ENCODE assay signal across 19 cellular contexts in the genomic region with DNA sequence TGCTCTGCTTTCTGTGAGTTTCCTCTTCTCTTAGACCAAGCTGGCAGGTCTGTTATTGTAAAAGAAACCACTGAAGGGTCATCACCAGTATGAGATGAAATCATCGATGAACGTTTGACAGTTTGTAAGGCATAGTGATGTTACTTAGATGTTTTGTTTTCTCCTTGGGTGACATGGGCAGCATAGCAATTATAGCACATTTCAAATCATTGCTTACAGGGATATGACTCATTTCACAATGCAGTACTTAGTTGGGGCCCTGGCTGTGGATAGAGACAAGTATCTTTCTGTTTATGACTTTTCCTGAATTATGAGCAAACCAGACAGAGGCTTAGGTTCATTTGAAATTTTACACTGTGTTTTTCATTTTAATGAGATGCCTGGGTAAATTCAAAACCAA.
DNase-seq lines count a peak whose midpoint lies in the region; ATAC-seq and TF ChIP-seq lines count a peak whose summit lies in the region.
"Had no signal": no experiment of that assay in that cellular context is flagged by ENCODE, and none has a peak within 500 bp of the region (broad histone marks: within the 10 kb centered on the region; RNA-seq: fewer than 3 reads in every experiment).

No MANE protein-coding gene starts in this region.

- H3K36me3 Mint-ChIP-seq in MCF 10A (ENCODE audit: insufficient read depth, unreplicated experiment) = no peaks in the 10 kb centered on the region
- no peaks in the 10 kb centered on the region for H3K36me3 Mint-ChIP-seq in activated naive CD4-positive, alpha-beta T cell treated with anti-CD3 and anti-CD28 coated beads, Interleukin-2, amount 50 U/mL, for 72 hours
- H3K36me3 Mint-ChIP-seq: CD4-positive, CD25-positive, alpha-beta regulatory T cell had no signal

- H3K4me3 Mint-ChIP-seq in MCF 10A (ENCODE audit: unreplicated experiment) = no peak overlapping the region
- H3K4me3 Mint-ChIP-seq: CD4-positive, CD25-positive, alpha-beta regulatory T cell; HFFc6; IgD-negative memory B cell had no signal

- TF ChIP-seq CTCF in mammary epithelial cell (conservative IDR thresholded peaks at IDR 0.05 in 1 of 2, IDR thresholded peaks at IDR 0.05 in 1 of 2; ENCODE audit: extremely low read depth in 1 of 2, insufficient read depth in 1 of 2, low read depth in 1 of 2, low read length in 2 of 2) (no peak), MCF 10A (IDR thresholded peaks at IDR 0.05; ENCODE audit: unreplicated experiment) (no peak), epithelial cell of esophagus (IDR thresholded peaks at IDR 0.05; ENCODE audit: insufficient read depth, low read depth, low read length, missing control alignments) (no peak), gastrocnemius medialis (IDR thresholded peaks at IDR 0.05 in 4 of 5, conservative IDR thresholded peaks at IDR 0.05 in 1 of 5) (no peak)

- H3K36me3 ChIP-seq in mammary epithelial cell (ENCODE audit: insufficient read depth, low read length) (no peaks in the 10 kb centered on the region), gastrocnemius medialis (no peaks in the 10 kb centered on the region)

- dilution Hi-C loops in mammary epithelial cell (cut with HindIII; ENCODE audit: low sequenced_read_pairs) = no loop called here

- H2AFZ ChIP-seq in mammary epithelial cell (ENCODE audit: low read depth, low read length) = no peak overlapping the region

- WGBS in mammary epithelial cell (ENCODE audit: low coverage, missing lambda C conversion rate) = 17% methylated on average over 2 of the region's 2 CpGs

- H3K79me2 ChIP-seq in mammary epithelial cell (ENCODE audit: insufficient read depth, low read length) = no peaks in the 10 kb centered on the region

- POLR2A ChIA-PET in MCF 10A (lab: Yijun Ruan, JAX) = no interaction called here

- no peaks in the 10 kb centered on the region for H3K4me1 Mint-ChIP-seq in MCF 10A (ENCODE audit: insufficient read depth, unreplicated experiment)
- H3K4me1 Mint-ChIP-seq: CD4-positive, CD25-positive, alpha-beta regulatory T cell; IgD-negative memory B cell had no signal

- H3K27me3 Mint-ChIP-seq in MCF 10A (ENCODE audit: insufficient read depth, unreplicated experiment) = no peaks in the 10 kb centered on the region
- H3K27me3 Mint-ChIP-seq: CD4-positive, CD25-positive, alpha-beta regulatory T cell; IgD-negative memory B cell had no signal

- CTCF ChIA-PET in mammary epithelial cell (lab: Charles Lee; ENCODE audit: low non-redundant PET) (no interaction called here), MCF 10A (lab: Yijun Ruan, JAX) (interaction anchor here (1.0 kb wide), 1 partner anchor 17 kb away, joined by 3 read pairs; no protein-coding TSS in a partner anchor)

- no peak overlapping the region for H3K9ac ChIP-seq in mammary epithelial cell (ENCODE audit: insufficient read depth, low read length)
- H3K9ac ChIP-seq: SK-N-SH had no signal

- TF ChIP-seq POLR2A in gastrocnemius medialis (IDR thresholded peaks at IDR 0.05) = no peak

- intact Hi-C loops in mammary epithelial cell (cut with micrococcal nuclease) (no loop called here), MCF 10A (cut with micrococcal nuclease) (no loop called here), gastrocnemius medialis (cut with DNase I; ENCODE audit: low total_unique reads) (no loop called here)

- no peak for ATAC-seq in activated naive CD4-positive, alpha-beta T cell treated with anti-CD3 and anti-CD28 coated beads, Interleukin-2, amount 50 U/mL, for 72 hours
- ATAC-seq in gastrocnemius medialis = no peak

- no peaks in the 10 kb centered on the region for H3K9me3 ChIP-seq in mammary epithelial cell (replicated peaks; ENCODE audit: insufficient read depth, low read length)
- no peaks in the 10 kb centered on the region for H3K9me3 ChIP-seq in gastrocnemius medialis
- H3K9me3 ChIP-seq: SK-N-SH had no signal

- no peak overlapping the region for H3K27ac ChIP-seq in mammary epithelial cell (ENCODE audit: insufficient read depth, low read depth, low read length)
- H3K27ac ChIP-seq in gastrocnemius medialis = no peak overlapping the region

- H3K27ac Mint-ChIP-seq in MCF 10A (ENCODE audit: low read depth, unreplicated experiment) = no peak overlapping the region
- no peak overlapping the region for H3K27ac Mint-ChIP-seq in activated naive CD4-positive, alpha-beta T cell treated with anti-CD3 and anti-CD28 coated beads, Interleukin-2, amount 50 U/mL, for 72 hours
- H3K27ac Mint-ChIP-seq: CD4-positive, CD25-positive, alpha-beta regulatory T cell; HFFc6; IgD-negative memory B cell had no signal

- in situ Hi-C loops in mammary epithelial cell (cut with MboI; ENCODE audit: low sequenced_read_pairs in 2 of 2) (no loop called here), gastrocnemius medialis (cut with MboI; ENCODE audit: low sequenced_read_pairs in 4 of 4) (no loop called here)

- H3K4me1 ChIP-seq in mammary epithelial cell (ENCODE audit: insufficient read depth, low read length) (peaks cover 15% of the 10 kb centered on the region), gastrocnemius medialis (no peaks in the 10 kb centered on the region)

- H3K4me3 ChIP-seq in mammary epithelial cell (replicated peaks in 1 of 3; ENCODE audit: insufficient read depth in 1 of 3, low read depth in 2 of 3, low read length in 3 of 3) (no peak overlapping the region), epithelial cell of esophagus (ENCODE audit: low read length) (no peak overlapping the region), gastrocnemius medialis (no peak overlapping the region)

- no peaks in the 10 kb centered on the region for H3K27me3 ChIP-seq in mammary epithelial cell (ENCODE audit: insufficient read depth, low read length)
- no peaks in the 10 kb centered on the region for H3K27me3 ChIP-seq in gastrocnemius medialis

- DNase-seq in mammary epithelial cell (peak; percentile 75), MCF 10A (ENCODE audit: unreplicated experiment) (no peak), NCI-H69 (lab: John Stamatoyannopoulos, UW) (peak; percentile 82), epithelial cell of esophagus (ENCODE audit: low read depth) (peak; percentile 75), gastrocnemius medialis (no peak)
- DNase-seq in effector CD4-positive, alpha-beta T cell = no peak
- no peak for DNase-seq in activated naive CD4-positive, alpha-beta T cell treated with anti-CD3 and anti-CD28 coated beads, Interleukin-2, amount 50 U/mL, for 72 hours (ENCODE audit: low spot score in 2 of 2)
- DNase-seq: CD4-positive, CD25-positive, alpha-beta regulatory T cell; COR-L47; DMS79; H7; HFFc6; NCI-H1694 treated with DMSO at 0.1 percent for 48 hours; NCI-H446; NCI-H82; OCI-M1; SHP77 treated with DMSO at 0.1 percent for 48 hours; SK-N-SH had no signal

- BruUV-seq in mammary epithelial cell (replicated peaks; lab: Mats Ljungman, UMichigan) (no TSS peak), MCF 10A (replicated peaks; lab: Mats Ljungman, UMichigan) (no TSS peak)

- peak overlapping the region; percentile 34 for H3K4me2 ChIP-seq in mammary epithelial cell (ENCODE audit: insufficient read depth, low read depth, low read length)
- H3K4me2 ChIP-seq: SK-N-SH had no signal

- no peaks in the 10 kb centered on the region for H3K9me3 Mint-ChIP-seq in MCF 10A (ENCODE audit: unreplicated experiment)
- H3K9me3 Mint-ChIP-seq in activated naive CD4-positive, alpha-beta T cell treated with anti-CD3 and anti-CD28 coated beads, Interleukin-2, amount 50 U/mL, for 72 hours = peaks cover 13 to 16% of the 10 kb centered on the region in 2 donors

- H4K20me1 ChIP-seq in mammary epithelial cell (ENCODE audit: insufficient read depth, low read length) = no peaks in the 10 kb centered on the region

Comparison
In these comparisons a context has a peak if more than half of its experiments do, and no peak if none do; other contexts are left out.
1. DNase-seq: peak in mammary epithelial cell (single experiment), NCI-H69 (single experiment) and epithelial cell of esophagus (single experiment); none in MCF 10A (single experiment), effector CD4-positive, alpha-beta T cell (single experiment), activated naive CD4-positive, alpha-beta T cell treated with anti-CD3 and anti-CD28 coated beads, Interleukin-2, amount 50 U/mL, for 72 hours (0 of 2) and gastrocnemius medialis (0 of 2).